Comparison of ENCODE assay signal across 13 cellular contexts in genomic region chr5:157544623-157544989, GRCh38. TPM values are rescaled to one million over a fixed set of nuclear protein-coding genes. Genes with fewer than 3 reads are reported as not detected.
DNase-seq lines count a peak whose midpoint lies in the region; ATAC-seq and TF ChIP-seq lines count a peak whose summit lies in the region.
"Had no signal": no experiment of that assay in that cellular context is flagged by ENCODE, and none has a peak within 500 bp of the region (broad histone marks: within the 10 kb centered on the region; RNA-seq: fewer than 3 reads in every experiment).

No MANE protein-coding gene starts in this region.

- intact Hi-C loops in activated CD4-positive, alpha-beta T cell treated with anti-CD3 and anti-CD28 coated beads for 36 hours (cut with DNase I, micrococcal nuclease) = loop anchor here in 1 of 2 experiments (2.0 kb wide), 1 partner anchor 194 kb away; no protein-coding TSS in a partner anchor

- CTCF ChIA-PET in activated CD4-positive, alpha-beta T cell treated with anti-CD3 and anti-CD28 coated beads for 36 hours (lab: Charles Lee) = interaction anchor here (0.6 kb wide), 1 partner anchor 187 kb away, joined by 3 read pairs; no protein-coding TSS in a partner anchor
- CTCF ChIA-PET in GM10248 (lab: Yijun Ruan, JAX) = interaction anchor here (1.2 to 3.0 kb wide), 2 partner anchors 25 to 30 kb away, joined by 3 to 9 read pairs; no protein-coding TSS in a partner anchor

- peak overlapping the region; percentile 47 for H3K4me3 Mint-ChIP-seq in activated CD4-positive, alpha-beta T cell treated with anti-CD3 and anti-CD28 coated beads for 36 hours
- H3K4me3 Mint-ChIP-seq in T-helper 17 cell (peak overlapping the region; percentile 90), endothelial cell (ENCODE audit: unreplicated experiment) (peak overlapping the region; percentile 0)
- peak overlapping the region; percentile 65 for H3K4me3 Mint-ChIP-seq in stimulated activated effector memory CD8-positive, alpha-beta T cell treated with anti-CD3 and anti-CD28 coated beads, Interleukin-12 subunit alpha, Interleukin-12 subunit beta, amount 100 ng/mL, for 72 hours

- POLR2A ChIA-PET in activated CD4-positive, alpha-beta T cell treated with anti-CD3 and anti-CD28 coated beads for 36 hours (lab: Charles Lee) = no interaction called here
- POLR2A ChIA-PET in GM10248 (lab: Yijun Ruan, JAX) = no interaction called here

- DNase-seq in activated CD4-positive, alpha-beta T cell treated with anti-CD3 and anti-CD28 coated beads for 36 hours = no peak
- DNase-seq in activated CD4-positive, alpha-beta T cell treated with anti-CD3 and anti-CD28 coated beads, Interleukin-2, amount 50 U/mL, for 4 hours = no peak
- DNase-seq in T-helper 17 cell = no peak
- no peak for DNase-seq in endothelial cell (ENCODE audit: low spot score)
- DNase-seq in stimulated activated effector memory CD8-positive, alpha-beta T cell treated with anti-CD3 and anti-CD28 coated beads, Interleukin-12 subunit alpha, Interleukin-12 subunit beta, amount 100 ng/mL, for 72 hours (ENCODE audit: low spot score in 2 of 2) = no peak
- no peak for DNase-seq in NCI-H510A treated with DMSO at 0.1 percent for 48 hours (lab: John Stamatoyannopoulos, UW)
- DNase-seq in Ammon's horn (ENCODE audit: low spot score) = no peak
- DNase-seq in GM10248 (ENCODE audit: extremely low spot score) = no peak
- DNase-seq: 8988T, kidney glomerular epithelial cell, NCI-H1436, pancreas, SJCRH30 had no signal

- TF ChIP-seq CTCF in endothelial cell (IDR thresholded peaks at IDR 0.05; ENCODE audit: unreplicated experiment) (no peak), GM10248 (IDR thresholded peaks at IDR 0.05; ENCODE audit: control extremely low read depth, extremely low read depth, low read depth, missing control alignments) (no peak)

- H3K27me3 Mint-ChIP-seq in activated CD4-positive, alpha-beta T cell treated with anti-CD3 and anti-CD28 coated beads for 36 hours = no peaks in the 10 kb centered on the region
- H3K27me3 Mint-ChIP-seq in T-helper 17 cell (no peaks in the 10 kb centered on the region), endothelial cell (ENCODE audit: unreplicated experiment) (peaks cover 12% of the 10 kb centered on the region)

- H3K9me3 ChIP-seq in T-helper 17 cell (ENCODE audit: control insufficient read depth, low read length, poor library complexity, severe bottlenecking) = no peaks in the 10 kb centered on the region
- H3K9me3 ChIP-seq: pancreas, SJCRH30 had no signal

- peaks cover 95% of the 10 kb centered on the region for H3K4me1 Mint-ChIP-seq in activated CD4-positive, alpha-beta T cell treated with anti-CD3 and anti-CD28 coated beads for 36 hours
- peaks cover 87% of the 10 kb centered on the region for H3K4me1 Mint-ChIP-seq in T-helper 17 cell
- peaks cover 87% of the 10 kb centered on the region for H3K4me1 Mint-ChIP-seq in endothelial cell (ENCODE audit: unreplicated experiment)
- H3K4me1 Mint-ChIP-seq in stimulated activated effector memory CD8-positive, alpha-beta T cell treated with anti-CD3 and anti-CD28 coated beads, Interleukin-12 subunit alpha, Interleukin-12 subunit beta, amount 100 ng/mL, for 72 hours = peaks cover 97% of the 10 kb centered on the region

- H3K9me3 Mint-ChIP-seq in activated CD4-positive, alpha-beta T cell treated with anti-CD3 and anti-CD28 coated beads for 36 hours (ENCODE audit: low read depth) = no peaks in the 10 kb centered on the region
- no peaks in the 10 kb centered on the region for H3K9me3 Mint-ChIP-seq in endothelial cell (ENCODE audit: unreplicated experiment)
- no peaks in the 10 kb centered on the region for H3K9me3 Mint-ChIP-seq in stimulated activated effector memory CD8-positive, alpha-beta T cell treated with anti-CD3 and anti-CD28 coated beads, Interleukin-12 subunit alpha, Interleukin-12 subunit beta, amount 100 ng/mL, for 72 hours

- H3K27ac Mint-ChIP-seq in activated CD4-positive, alpha-beta T cell treated with anti-CD3 and anti-CD28 coated beads for 36 hours = peak overlapping the region; percentile 84
- H3K27ac Mint-ChIP-seq in T-helper 17 cell = peak overlapping the region; percentile 98
- H3K27ac Mint-ChIP-seq in endothelial cell (ENCODE audit: unreplicated experiment) = peak overlapping the region; percentile 85
- peak overlapping the region; percentile 91 for H3K27ac Mint-ChIP-seq in stimulated activated effector memory CD8-positive, alpha-beta T cell treated with anti-CD3 and anti-CD28 coated beads, Interleukin-12 subunit alpha, Interleukin-12 subunit beta, amount 100 ng/mL, for 72 hours

- peaks cover 15% of the 10 kb centered on the region for H3K36me3 Mint-ChIP-seq in activated CD4-positive, alpha-beta T cell treated with anti-CD3 and anti-CD28 coated beads for 36 hours (ENCODE audit: low read depth)
- H3K36me3 Mint-ChIP-seq in T-helper 17 cell (ENCODE audit: low read depth) = peaks cover 15% of the 10 kb centered on the region
- peaks cover 34% of the 10 kb centered on the region for H3K36me3 Mint-ChIP-seq in endothelial cell (ENCODE audit: low read depth, unreplicated experiment)
- H3K36me3 Mint-ChIP-seq in stimulated activated effector memory CD8-positive, alpha-beta T cell treated with anti-CD3 and anti-CD28 coated beads, Interleukin-12 subunit alpha, Interleukin-12 subunit beta, amount 100 ng/mL, for 72 hours = peaks cover 51% of the 10 kb centered on the region

- ATAC-seq in activated CD4-positive, alpha-beta T cell treated with anti-CD3 and anti-CD28 coated beads for 36 hours = peak; percentile 6
- peak; percentile 66 for ATAC-seq in T-helper 17 cell
- peak; percentile 42 for ATAC-seq in stimulated activated effector memory CD8-positive, alpha-beta T cell treated with anti-CD3 and anti-CD28 coated beads, Interleukin-12 subunit alpha, Interleukin-12 subunit beta, amount 100 ng/mL, for 72 hours
- ATAC-seq: pancreas had no signal

RNA-seq across cellular contexts. Expression of gene ADAM19, which starts 31.0 kb away (rescaled TPM):
- total RNA-seq in activated CD4-positive, alpha-beta T cell treated with anti-CD3 and anti-CD28 coated beads for 36 hours = 10 to 100 TPM; 63.6 to 69.5 TPM
- total RNA-seq in T-helper 17 cell (100 to 1,000 TPM; 130 to 140 TPM), endothelial cell (ENCODE audit: unreplicated experiment) (176 TPM)

Comparison
In these comparisons a context has a peak if more than half of its experiments do, and no peak if none do; other contexts are left out.
1. ATAC-seq: peak in every context shown above with its lines; median percentile 66 in T-helper 17 cell; 42 in stimulated activated effector memory CD8-positive, alpha-beta T cell treated with anti-CD3 and anti-CD28 coated beads, Interleukin-12 subunit alpha, Interleukin-12 subunit beta, amount 100 ng/mL, for 72 hours; 6 in activated CD4-positive, alpha-beta T cell treated with anti-CD3 and anti-CD28 coated beads for 36 hours.
2. H3K4me3 Mint-ChIP-seq: peak in every context shown above with its lines; median percentile 90 in T-helper 17 cell; 65 in stimulated activated effector memory CD8-positive, alpha-beta T cell treated with anti-CD3 and anti-CD28 coated beads, Interleukin-12 subunit alpha, Interleukin-12 subunit beta, amount 100 ng/mL, for 72 hours; 47 in activated CD4-positive, alpha-beta T cell treated with anti-CD3 and anti-CD28 coated beads for 36 hours; 0 in endothelial cell.